9 cellular contexts compared by ENCODE assay signal in the genomic region with DNA sequence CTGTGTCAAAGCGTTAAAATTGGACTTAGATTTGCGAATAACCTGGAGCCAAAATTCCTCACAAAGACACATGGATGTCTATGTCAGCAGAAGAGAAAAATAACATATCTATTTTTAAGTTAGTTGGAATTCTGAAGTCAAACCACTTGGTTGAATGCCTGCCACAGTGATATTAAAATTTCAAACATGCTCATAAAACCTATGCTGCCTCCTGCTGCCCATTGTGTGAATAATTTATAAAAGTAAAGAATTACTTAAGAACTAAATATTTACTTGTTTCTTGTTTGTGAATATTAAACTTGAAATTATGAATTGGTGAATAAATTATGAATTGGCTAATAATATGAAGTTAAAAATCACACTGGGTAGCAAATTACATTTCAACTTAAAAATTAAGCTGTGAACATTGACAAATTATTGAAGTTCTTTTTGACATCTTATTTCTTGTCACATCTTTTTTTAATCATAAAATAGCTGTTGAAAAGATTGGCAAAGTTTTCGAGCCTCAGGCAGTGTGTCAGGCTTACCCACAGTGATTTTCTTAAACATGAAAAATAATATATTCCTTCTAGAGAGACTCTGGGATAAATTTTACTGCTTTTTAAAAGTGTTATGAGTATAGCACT.
DNase-seq lines count a peak whose midpoint lies in the region.
"Had no signal": no experiment of that assay in that cellular context is flagged by ENCODE, and none has a peak within 500 bp of the region (broad histone marks: within the 10 kb centered on the region; RNA-seq: fewer than 3 reads in every experiment).

No MANE protein-coding gene starts in this region.

- no peaks in the 10 kb centered on the region for H3K9me3 Mint-ChIP-seq in activated naive CD4-positive, alpha-beta T cell treated with anti-CD3 and anti-CD28 coated beads, Interleukin-2, amount 10 ng/mL, durations not matched to agents 7 days and 5 days
- H3K9me3 Mint-ChIP-seq: dendritic cell treated with granulocyte-macrophage colony-stimulating factor and Interleukin-4, amounts not matched to agents 40 ng/mL and 50 ng/mL, for 4 days had no signal

- no peaks in the 10 kb centered on the region for H3K27me3 Mint-ChIP-seq in activated naive CD4-positive, alpha-beta T cell treated with anti-CD3 and anti-CD28 coated beads, Interleukin-2, amount 10 ng/mL, durations not matched to agents 7 days and 5 days
- H3K27me3 Mint-ChIP-seq: dendritic cell treated with granulocyte-macrophage colony-stimulating factor and Interleukin-4, amounts not matched to agents 40 ng/mL and 50 ng/mL, for 4 days had no signal

- no peak overlapping the region for H3K27ac Mint-ChIP-seq in activated naive CD4-positive, alpha-beta T cell treated with anti-CD3 and anti-CD28 coated beads, Interleukin-2, amount 10 ng/mL, durations not matched to agents 7 days and 5 days
- H3K27ac Mint-ChIP-seq: dendritic cell treated with granulocyte-macrophage colony-stimulating factor and Interleukin-4, amounts not matched to agents 40 ng/mL and 50 ng/mL, for 4 days had no signal

- no peak overlapping the region for H3K4me3 Mint-ChIP-seq in activated naive CD4-positive, alpha-beta T cell treated with anti-CD3 and anti-CD28 coated beads, Interleukin-2, amount 10 ng/mL, durations not matched to agents 7 days and 5 days
- H3K4me3 Mint-ChIP-seq: dendritic cell treated with granulocyte-macrophage colony-stimulating factor and Interleukin-4, amounts not matched to agents 40 ng/mL and 50 ng/mL, for 4 days had no signal

- peak; percentile 47 for DNase-seq in activated naive CD4-positive, alpha-beta T cell treated with anti-CD3 and anti-CD28 coated beads, Interleukin-2, amount 10 ng/mL, durations not matched to agents 7 days and 5 days
- DNase-seq in activated naive CD4-positive, alpha-beta T cell treated with anti-CD3 and anti-CD28 coated beads, Interleukin-2, amount 50 U/mL, for 16 hours, result no peak
- DNase-seq in T follicular helper cell (ENCODE audit: low read depth) (peak; percentile 3), foreskin melanocyte (peak; percentile 68), skeletal muscle cell (ENCODE audit: low read depth) (peak; percentile 47), SIG-M5 (lab: John Stamatoyannopoulos, UW) (no peak), HuH-7.5 (ENCODE audit: low spot score) (no peak), middle frontal gyrus (ENCODE audit: extremely low spot score, low spot score) (no peak)

- peaks cover 12% of the 10 kb centered on the region for H3K4me1 Mint-ChIP-seq in activated naive CD4-positive, alpha-beta T cell treated with anti-CD3 and anti-CD28 coated beads, Interleukin-2, amount 10 ng/mL, durations not matched to agents 7 days and 5 days

- no peak overlapping the region for H3K4me3 ChIP-seq in skeletal muscle cell (ENCODE audit: low read depth, low read length)

- H3K36me3 Mint-ChIP-seq in activated naive CD4-positive, alpha-beta T cell treated with anti-CD3 and anti-CD28 coated beads, Interleukin-2, amount 10 ng/mL, durations not matched to agents 7 days and 5 days, result no peaks in the 10 kb centered on the region

- CTCF ChIA-PET in activated naive CD4-positive, alpha-beta T cell treated with anti-CD3 and anti-CD28 coated beads, Interleukin-2, amount 10 ng/mL, durations not matched to agents 7 days and 5 days (lab: Charles Lee), result interaction anchor here (0.7 to 1.1 kb wide), 7 partner anchors 11 to 252 kb away, joined by 3 to 15 read pairs (median 6); no protein-coding TSS in a partner anchor

Comparison
In these comparisons a context has a peak if more than half of its experiments do, and no peak if none do; other contexts are left out.
1. DNase-seq: peak in activated naive CD4-positive, alpha-beta T cell treated with anti-CD3 and anti-CD28 coated beads, Interleukin-2, amount 10 ng/mL, durations not matched to agents 7 days and 5 days (single experiment), T follicular helper cell (single experiment), foreskin melanocyte (single experiment) and skeletal muscle cell (single experiment); none in activated naive CD4-positive, alpha-beta T cell treated with anti-CD3 and anti-CD28 coated beads, Interleukin-2, amount 50 U/mL, for 16 hours (single experiment), SIG-M5 (single experiment), HuH-7.5 (single experiment) and middle frontal gyrus (single experiment).